19 cellular contexts compared by ENCODE assay signal in the genomic region with DNA sequence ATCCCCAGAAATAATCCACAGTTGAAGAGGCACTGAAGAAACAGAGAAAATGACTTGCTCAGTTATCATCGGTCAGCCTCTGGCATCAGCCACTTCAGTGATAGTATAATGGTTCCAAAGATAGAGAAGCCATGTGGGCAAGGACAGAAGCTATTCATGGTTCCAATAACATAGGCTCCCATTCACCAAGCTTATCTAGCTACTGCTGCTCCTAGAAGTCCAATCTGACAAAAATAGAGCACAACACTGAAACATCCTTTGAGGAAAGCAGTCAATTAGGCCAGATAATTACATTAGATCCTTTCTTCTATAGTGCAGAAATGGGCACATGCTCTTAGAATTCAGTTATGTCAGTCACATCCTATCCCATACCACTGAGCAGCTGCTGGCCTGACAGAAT. TPM values are rescaled to one million over a fixed set of nuclear protein-coding genes. Genes with fewer than 3 reads are reported as not detected.
DNase-seq lines count a peak whose midpoint lies in the region; ATAC-seq lines count a peak whose summit lies in the region.
"Had no signal": no experiment of that assay in that cellular context is flagged by ENCODE, and none has a peak within 500 bp of the region (broad histone marks: within the 10 kb centered on the region; RNA-seq: fewer than 3 reads in every experiment).

No MANE protein-coding gene starts in this region.

- peaks cover 3% of the 10 kb centered on the region for H3K4me1 ChIP-seq in right cardiac atrium (ENCODE audit: control insufficient read depth, insufficient read depth, low read length)

- intact Hi-C loops in Right ventricle myocardium superior (cut with DNase I) (no loop called here), right cardiac atrium (cut with DNase I) (no loop called here)

- ATAC-seq in Right ventricle myocardium superior (ENCODE audit: poor library complexity) (peak; percentile 57), right cardiac atrium (no peak)
- ATAC-seq: GM23338, HCT116 had no signal

- DNase-seq in Right ventricle myocardium superior (no peak), right cardiac atrium (no peak), epidermal melanocyte (ENCODE audit: insufficient read length, low spot score) (peak; percentile 38), myocyte (ENCODE audit: low read depth) (peak; percentile 30), SIG-M5 (lab: John Stamatoyannopoulos, UW) (no peak), NCI-H526 treated with DMSO at 0.1 percent for 48 hours (lab: John Stamatoyannopoulos, UW) (no peak)
- no peak for DNase-seq in stimulated activated CD4-positive, alpha-beta T cell treated with anti-CD3 and anti-CD28 coated beads, Interleukin-2, amount 100 ng/mL, for 48 hours
- no peak for DNase-seq in effector CD8-positive, alpha-beta T cell (lab: John Stamatoyannopoulos, UW)
- DNase-seq: 8988T; CD4-positive, alpha-beta T cell; MM.1S; NCI-H1092; NCI-H1436 treated with DMSO at 0.1 percent for 48 hours; NCI-H2029; NCI-H345; NCI-H524 treated with DMSO at 0.1 percent for 48 hours; PC-9 had no signal

- H3K4me3 ChIP-seq in right cardiac atrium (ENCODE audit: low read length): no peak overlapping the region
- H3K4me3 ChIP-seq: GM23338, PC-9 had no signal

- H3K9me3 ChIP-seq in right cardiac atrium (ENCODE audit: control insufficient read depth, low read length): no peaks in the 10 kb centered on the region

- 49% methylated on average over 1 of the region's 1 CpG for WGBS in right cardiac atrium

- H3K27ac ChIP-seq in right cardiac atrium (ENCODE audit: low read length): no peak overlapping the region
- H3K27ac ChIP-seq: PC-9 had no signal

- H3K27me3 ChIP-seq in right cardiac atrium (ENCODE audit: control insufficient read depth, insufficient read depth): no peaks in the 10 kb centered on the region

RNA-seq across cellular contexts. Expression of gene CRB1, which starts 33.5 kb away (rescaled TPM):
- total RNA-seq in Right ventricle myocardium superior: 0.08 TPM
- under 1 TPM; 0.25 to 0.60 (median 0.33) TPM for total RNA-seq in right cardiac atrium
- polyA plus RNA-seq in right cardiac atrium: 0.05 TPM
- 0.70 and 1.1 TPM in 2 replicates for total RNA-seq in myocyte
- 0.18 TPM for polyA plus RNA-seq in myocyte (2012)
- total RNA-seq: PC-9 had no signal

RNA-seq across cellular contexts. Expression of gene ZBTB41, which starts 33.5 kb away (rescaled TPM):
- 8.0 TPM for total RNA-seq in Right ventricle myocardium superior
- total RNA-seq in right cardiac atrium: 10 to 100 TPM in 3 of 4 donors, 1 to 10 TPM in 1; 9.4 to 11.1 (median 10.2) TPM
- polyA plus RNA-seq in right cardiac atrium: 2.6 TPM
- total RNA-seq in myocyte: 21.2 and 23.8 TPM in 2 replicates
- polyA plus RNA-seq in myocyte (2012): 3.7 TPM

Comparison
In these comparisons a context has a peak if more than half of its experiments do, and no peak if none do; other contexts are left out.
1. DNase-seq: peak in epidermal melanocyte (single experiment) and myocyte (single experiment); none in Right ventricle myocardium superior (single experiment), right cardiac atrium (0 of 3), SIG-M5 (single experiment), stimulated activated CD4-positive, alpha-beta T cell treated with anti-CD3 and anti-CD28 coated beads, Interleukin-2, amount 100 ng/mL, for 48 hours (0 of 2), NCI-H526 treated with DMSO at 0.1 percent for 48 hours (single experiment) and effector CD8-positive, alpha-beta T cell (single experiment).